20 cellular contexts compared by ENCODE assay signal in the genomic region with DNA sequence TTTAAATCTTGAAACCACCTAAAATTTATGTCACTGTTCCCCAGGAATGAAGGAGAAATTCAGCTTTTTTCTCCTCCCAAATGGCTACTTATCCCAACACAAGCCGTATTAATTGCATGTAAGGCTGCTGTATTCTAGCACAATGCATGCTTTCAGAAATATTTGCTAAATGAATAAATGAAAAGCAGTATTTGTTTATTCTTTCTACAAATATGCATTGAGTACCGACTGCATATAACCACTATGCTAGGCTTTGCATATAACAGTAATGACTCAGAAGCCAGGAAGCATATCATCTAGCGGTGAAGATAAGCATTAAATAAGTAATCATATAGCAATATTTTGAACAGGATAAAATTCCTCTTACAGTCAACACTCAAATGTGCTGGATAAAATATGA. TPM values are rescaled to one million over a fixed set of nuclear protein-coding genes. Genes with fewer than 3 reads are reported as not detected.
A peak's percentile ranks its signal among the peaks of the same experiment; 100 is the strongest.
DNase-seq lines count a peak whose midpoint lies in the region; ATAC-seq and TF ChIP-seq lines count a peak whose summit lies in the region.
"Had no signal": no experiment of that assay in that cellular context is flagged by ENCODE, and none has a peak within 500 bp of the region (broad histone marks: within the 10 kb centered on the region; RNA-seq: fewer than 3 reads in every experiment).

No MANE protein-coding gene starts in this region.

- H2AFZ ChIP-seq in PC-9: no peak overlapping the region
- H2AFZ ChIP-seq: GM23338 had no signal

- CTCF ChIA-PET in PC-9 (lab: Charles Lee): no interaction called here

- H3K27ac ChIP-seq in PC-9: no peak overlapping the region
- H3K27ac ChIP-seq: neutrophil, tibial artery had no signal

- DNase-seq in EL: peak; percentile 77
- DNase-seq in HPDE6-E6E7 (ENCODE audit: extremely low spot score): peak; percentile 14
- peak; percentile 69 for DNase-seq in amniotic stem cell (lab: John Stamatoyannopoulos, UW)
- DNase-seq in hepatic stellate cell (ENCODE audit: low spot score): peak; percentile 58
- DNase-seq in PC-9: no peak
- DNase-seq in omental fat pad (ENCODE audit: low spot score): no peak
- DNase-seq: activated CD8-positive, alpha-beta memory T cell treated with anti-CD3 and anti-CD28 coated beads, Interleukin-2, amount 50 U/mL, for 48 hours; activated naive CD4-positive, alpha-beta T cell treated with anti-CD3 and anti-CD28 coated beads, Interleukin-2, amount 50 U/mL, for 16 hours; Calu3; NCI-H1436 treated with DMSO at 0.1 percent for 48 hours; NCI-H446; right lobe of liver; stimulated activated CD4-positive, alpha-beta T cell treated with anti-CD3 and anti-CD28 coated beads, Interleukin-4, amount 100 ng/mL, for 1 hour; T-helper 1 cell; tibial artery had no signal

- BruUV-seq in PC-9 (replicated peaks; lab: Mats Ljungman, UMichigan): no TSS peak

- no peaks in the 10 kb centered on the region for H3K9me2 ChIP-seq in PC-9 (ENCODE audit: insufficient read depth)

- ATAC-seq in GM21619 (IDR thresholded peaks at IDR 0.05; ENCODE audit: unreplicated experiment) (no peak), omental fat pad (ENCODE audit: low FRiP score) (no peak), HG03045 (IDR thresholded peaks at IDR 0.05; ENCODE audit: unreplicated experiment) (no peak)
- ATAC-seq: activated CD4-positive, CD25-positive, alpha-beta regulatory T cell treated with anti-CD3 and anti-CD28 coated beads, Interleukin-2, amount 50 U/mL, for 24 hours; GM23338; right lobe of liver had no signal

- intact Hi-C loops in PC-9 (cut with micrococcal nuclease; ENCODE audit: unreplicated experiment): no loop called here

- TF ChIP-seq CTCF in PC-9 (conservative IDR thresholded peaks at IDR 0.05) (no peak), omental fat pad (IDR thresholded peaks at IDR 0.05) (no peak)

- no peak overlapping the region for H3K4me3 ChIP-seq in PC-9
- H3K4me3 ChIP-seq: GM23338, right lobe of liver, tibial artery had no signal

- peaks cover 19% of the 10 kb centered on the region for H3K79me2 ChIP-seq in PC-9 (ENCODE audit: low read depth)

- H3K27me3 ChIP-seq in PC-9 (ENCODE audit: insufficient read depth, low read depth): no peaks in the 10 kb centered on the region
- H3K27me3 ChIP-seq: neutrophil, right lobe of liver, tibial artery had no signal

- peaks cover 11% of the 10 kb centered on the region; the same call in 1 of the 2 replicates for H3F3A ChIP-seq in PC-9 (ENCODE audit: insufficient read depth, low read depth)

- POLR2A ChIA-PET in PC-9 (lab: Charles Lee; ENCODE audit: unreplicated experiment): no interaction called here

- H3K4me1 ChIP-seq in PC-9 (replicated peaks; ENCODE audit: insufficient read depth): peaks cover 14% of the 10 kb centered on the region

- no peaks in the 10 kb centered on the region for H4K20me1 ChIP-seq in PC-9 (ENCODE audit: insufficient read depth)

- no peak overlapping the region for H3K4me2 ChIP-seq in PC-9
- H3K4me2 ChIP-seq: GM23338 had no signal

- no peaks in the 10 kb centered on the region; the same call in 1 of the 2 replicates for H3K36me3 ChIP-seq in PC-9 (ENCODE audit: low read depth)
- H3K36me3 ChIP-seq: neutrophil, right lobe of liver, tibial artery had no signal

- H3K9me3 ChIP-seq in PC-9 (ENCODE audit: insufficient read depth, low read depth): no peaks in the 10 kb centered on the region
- H3K9me3 ChIP-seq: neutrophil, right lobe of liver, tibial artery had no signal

RNA-seq across cellular contexts. Expression of gene LRR1, which starts 5.7 kb away (rescaled TPM):
- total RNA-seq in PC-9 (2021): 16.1 and 19.0 TPM in 2 replicates
- 10 to 100 TPM in 2 of 4 donors, 1 to 10 TPM in 2; 5.0 to 15.6 (median 8.1) TPM for total RNA-seq in omental fat pad

RNA-seq across cellular contexts. Expression of gene RPS29, which starts 6.8 kb away (rescaled TPM):
- 1,018 and 1,294 TPM in 2 replicates for total RNA-seq in PC-9 (2021)
- over 10,000 TPM in 1 of 4 donors, 1,000 to 10,000 TPM in 3; 4,173 to 10,135 (median 9,095) TPM for total RNA-seq in omental fat pad

RNA-seq across cellular contexts. Expression of gene RPL36AL, which starts 27.4 kb away (rescaled TPM):
- total RNA-seq in PC-9 (2021) (120 and 151 TPM in 2 replicates), omental fat pad (100 to 1,000 TPM; 150 to 280 (median 234) TPM)

RNA-seq across cellular contexts. Expression of gene MGAT2, which starts 27.6 kb away (rescaled TPM):
- total RNA-seq in PC-9 (2021): 18.9 and 22.0 TPM in 2 replicates
- total RNA-seq in omental fat pad: 10 to 100 TPM; 32.3 to 70.6 (median 36.5) TPM

RNA-seq across cellular contexts. Expression of gene DNAAF2, which starts 42.0 kb away (rescaled TPM):
- 8.2 and 9.5 TPM in 2 replicates for total RNA-seq in PC-9 (2021)
- total RNA-seq in omental fat pad: 10 to 100 TPM in 2 of 4 donors, 1 to 10 TPM in 2; 7.2 to 16.5 (median 10.3) TPM

Comparison
In these comparisons a context has a peak if more than half of its experiments do, and no peak if none do; other contexts are left out.
1. DNase-seq: peak in EL (single experiment), HPDE6-E6E7 (single experiment), amniotic stem cell (single experiment) and hepatic stellate cell (single experiment); none in PC-9 (0 of 2) and omental fat pad (single experiment).